In genomic region chr2:191571163-191571769, GRCh38 we compare ENCODE assay signal across 8 cellular contexts.
DNase-seq lines count a peak whose midpoint lies in the region; ATAC-seq and TF ChIP-seq lines count a peak whose summit lies in the region.

No MANE protein-coding gene starts in this region.

- peak overlapping the region in 2 of 5 donors; percentile 6 to 40 for H3K27ac ChIP-seq in adrenal gland
- no peak overlapping the region for H3K27ac ChIP-seq in Peyer's patch

- ATAC-seq in stimulated activated naive CD8-positive, alpha-beta T cell treated with anti-CD3 and anti-CD28 coated beads, Interleukin-15, amount 100 ng/mL, for 72 hours = peak; percentile 49
- no peak for ATAC-seq in HG03565 (IDR thresholded peaks at IDR 0.05; ENCODE audit: unreplicated experiment)

- H3K9me3 Mint-ChIP-seq in stimulated activated naive CD8-positive, alpha-beta T cell treated with anti-CD3 and anti-CD28 coated beads, Interleukin-15, amount 100 ng/mL, for 72 hours = no peaks in the 10 kb centered on the region

- H3K4me1 ChIP-seq in adrenal gland (replicated peaks in 1 of 2) (peaks cover 0 to 10% of the 10 kb centered on the region in 2 donors), Peyer's patch (peaks cover 0 to 31% (median 0%) of the 10 kb centered on the region in 4 donors)

- no peak for TF ChIP-seq POLR2A in adrenal gland (IDR thresholded peaks at IDR 0.05)
- no peak for TF ChIP-seq POLR2A in Peyer's patch (IDR thresholded peaks at IDR 0.05)

- WGBS in adrenal gland, 4 donors = 7 to 11% (median 11%) methylated on average over 6 of the region's 6 CpGs

- H3K9me3 ChIP-seq in adrenal gland (replicated peaks in 1 of 3) (no peaks in the 10 kb centered on the region), Peyer's patch (no peaks in the 10 kb centered on the region)

- DNase-seq in COLO829 (ENCODE audit: low spot score) = peak; percentile 49
- DNase-seq in GM20000 (ENCODE audit: low spot score) = peak; percentile 35
- peak; percentile 20 for DNase-seq in NCI-H146 treated with DMSO at 0.1 percent for 48 hours (lab: John Stamatoyannopoulos, UW; ENCODE audit: unreplicated experiment)
- DNase-seq in adrenal gland = peak in 2 of 7 donors; percentile 8 to 20
- peak; percentile 51 for DNase-seq in inferior parietal cortex (ENCODE audit: extremely low spot score)
- DNase-seq in stimulated activated naive CD8-positive, alpha-beta T cell treated with anti-CD3 and anti-CD28 coated beads, Interleukin-15, amount 100 ng/mL, for 72 hours = no peak
- no peak for DNase-seq in Peyer's patch

- peaks cover 13% of the 10 kb centered on the region for H3K27me3 Mint-ChIP-seq in stimulated activated naive CD8-positive, alpha-beta T cell treated with anti-CD3 and anti-CD28 coated beads, Interleukin-15, amount 100 ng/mL, for 72 hours

- H3K4me3 Mint-ChIP-seq in stimulated activated naive CD8-positive, alpha-beta T cell treated with anti-CD3 and anti-CD28 coated beads, Interleukin-15, amount 100 ng/mL, for 72 hours = peak overlapping the region; percentile 58 to 72

- TF ChIP-seq CTCF in GM20000 (IDR thresholded peaks at IDR 0.05; ENCODE audit: extremely low read depth, missing control alignments) (peak; percentile 23), adrenal gland (IDR thresholded peaks at IDR 0.05) (peak; percentile 7 to 56 (median 28)), Peyer's patch (IDR thresholded peaks at IDR 0.05) (peak in 3 of 6 experiments; percentile 33 to 39 (median 37))

- no peaks in the 10 kb centered on the region for H3K27me3 ChIP-seq in adrenal gland
- no peaks in the 10 kb centered on the region for H3K27me3 ChIP-seq in Peyer's patch

- intact Hi-C loops in adrenal gland (cut with DNase I) = no loop called here

- H3K4me3 ChIP-seq in adrenal gland = peak overlapping the region in 1 of 4 donors; percentile 50
- H3K4me3 ChIP-seq in Peyer's patch = peak overlapping the region in 1 of 4 donors; percentile 18

- H3K27ac Mint-ChIP-seq in stimulated activated naive CD8-positive, alpha-beta T cell treated with anti-CD3 and anti-CD28 coated beads, Interleukin-15, amount 100 ng/mL, for 72 hours = no peak overlapping the region

- H3K36me3 ChIP-seq in adrenal gland (replicated peaks in 1 of 2) = no peaks in the 10 kb centered on the region
- no peaks in the 10 kb centered on the region for H3K36me3 ChIP-seq in Peyer's patch

- peaks cover 46% of the 10 kb centered on the region for H3K4me1 Mint-ChIP-seq in stimulated activated naive CD8-positive, alpha-beta T cell treated with anti-CD3 and anti-CD28 coated beads, Interleukin-15, amount 100 ng/mL, for 72 hours

Comparison
In these comparisons a context has a peak if more than half of its experiments do, and no peak if none do; other contexts are left out.
1. DNase-seq: peak in COLO829 (single experiment), GM20000 (single experiment), NCI-H146 treated with DMSO at 0.1 percent for 48 hours (single experiment) and inferior parietal cortex (single experiment); none in stimulated activated naive CD8-positive, alpha-beta T cell treated with anti-CD3 and anti-CD28 coated beads, Interleukin-15, amount 100 ng/mL, for 72 hours (0 of 2) and Peyer's patch (0 of 3).